8 cellular contexts compared by ENCODE assay signal in the genomic region with DNA sequence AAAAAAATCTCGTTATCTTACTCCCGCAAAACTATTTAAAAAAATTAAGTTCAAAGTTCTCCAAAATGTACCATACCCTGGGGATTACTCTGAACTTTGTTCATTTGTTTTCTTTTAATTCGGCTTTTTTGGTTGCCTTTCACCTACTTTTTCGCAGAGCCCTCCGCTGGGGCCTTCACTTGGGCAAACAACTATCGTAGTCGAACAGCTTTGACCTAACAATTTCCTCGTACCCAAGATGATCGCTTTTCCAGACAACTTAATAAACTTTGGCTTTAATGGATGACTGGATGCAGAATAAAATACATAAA. TPM values are rescaled to one million over a fixed set of nuclear protein-coding genes. Genes with fewer than 3 reads are reported as not detected.
DNase-seq lines count a peak whose midpoint lies in the region; ATAC-seq, FAIRE-seq and TF ChIP-seq lines count a peak whose summit lies in the region.

No MANE protein-coding gene starts in this region.

- no peaks in the 10 kb centered on the region for H3K9me3 ChIP-seq in kidney (ENCODE audit: control insufficient read depth in 1 of 2, low read length in 2 of 2)
- H3K9me3 ChIP-seq in testis: no peaks in the 10 kb centered on the region

- H3K4me3 ChIP-seq in kidney (ENCODE audit: low read length in 2 of 2) (peak overlapping the region; percentile 63 to 80), testis (peak overlapping the region; percentile 66 to 79)

- WGBS in testis, 2 donors: 2 to 16% methylated on average over 9 of the region's 9 CpGs

- H3K9ac ChIP-seq in kidney (ENCODE audit: low read length in 2 of 2): peak overlapping the region; percentile 68 to 86

- peak overlapping the region; percentile 100 for H3K27ac Mint-ChIP-seq in activated CD4-positive, alpha-beta T cell treated with anti-CD3 and anti-CD28 coated beads, Interleukin-2, amount 10 ng/mL, durations not matched to agents 7 days and 5 days
- peak overlapping the region; percentile 98 for H3K27ac Mint-ChIP-seq in activated T-helper 17 cell treated with anti-CD3 and anti-CD28 coated beads, Interleukin-2, amount 50 U/mL, for 72 hours

- DNase-seq in activated CD4-positive, alpha-beta T cell treated with anti-CD3 and anti-CD28 coated beads, Interleukin-2, amount 10 ng/mL, durations not matched to agents 7 days and 5 days: no peak
- no peak for DNase-seq in activated CD4-positive, alpha-beta T cell treated with anti-CD3 and anti-CD28 coated beads, Interleukin-2, amount 50 U/mL, for 4 hours
- DNase-seq in kidney (no peak), testis (no peak), DMS53 treated with DMSO at 0.1 percent for 48 hours (lab: John Stamatoyannopoulos, UW; ENCODE audit: unreplicated experiment) (no peak), NCI-H2029 (lab: John Stamatoyannopoulos, UW) (no peak)

- peaks cover 6% of the 10 kb centered on the region for H3K36me3 Mint-ChIP-seq in activated CD4-positive, alpha-beta T cell treated with anti-CD3 and anti-CD28 coated beads, Interleukin-2, amount 10 ng/mL, durations not matched to agents 7 days and 5 days (ENCODE audit: low read depth)
- H3K36me3 Mint-ChIP-seq in activated T-helper 17 cell treated with anti-CD3 and anti-CD28 coated beads, Interleukin-2, amount 50 U/mL, for 72 hours (ENCODE audit: low read depth): peaks cover 21% of the 10 kb centered on the region

- H3K27ac ChIP-seq in kidney (ENCODE audit: low read depth in 2 of 2, low read length in 2 of 2): peak overlapping the region; percentile 94 to 95
- H3K27ac ChIP-seq in testis: peak overlapping the region; percentile 87 to 88

- H3K4me1 ChIP-seq in kidney (ENCODE audit: control insufficient read depth in 1 of 2, insufficient read depth in 1 of 2, low read depth in 1 of 2, low read length in 2 of 2) (peaks cover 11 to 24% of the 10 kb centered on the region in 2 donors), testis (peaks cover 30% of the 10 kb centered on the region)

- no peak for ATAC-seq in activated T-helper 17 cell treated with anti-CD3 and anti-CD28 coated beads, Interleukin-2, amount 50 U/mL, for 72 hours (replicated peaks)
- no peak for ATAC-seq in GM21723 (IDR thresholded peaks at IDR 0.05; ENCODE audit: unreplicated experiment)

- no peak for TF ChIP-seq POLR2A in testis (IDR thresholded peaks at IDR 0.05)

- no peak for FAIRE-seq in kidney (lab: Jason Lieb, UNC)

- peaks cover 56% of the 10 kb centered on the region for H3K4me1 Mint-ChIP-seq in activated CD4-positive, alpha-beta T cell treated with anti-CD3 and anti-CD28 coated beads, Interleukin-2, amount 10 ng/mL, durations not matched to agents 7 days and 5 days
- H3K4me1 Mint-ChIP-seq in activated T-helper 17 cell treated with anti-CD3 and anti-CD28 coated beads, Interleukin-2, amount 50 U/mL, for 72 hours: peaks cover 24% of the 10 kb centered on the region

- CTCF ChIA-PET in activated CD4-positive, alpha-beta T cell treated with anti-CD3 and anti-CD28 coated beads, Interleukin-2, amount 10 ng/mL, durations not matched to agents 7 days and 5 days (lab: Charles Lee): interaction anchor here (0.6 to 9.8 kb wide), 8 partner anchors 16 to 1595 kb away, joined by 3 to 140 read pairs (median 4); a partner anchor contains a TSS

- H3K36me3 ChIP-seq in kidney (ENCODE audit: control insufficient read depth in 1 of 2, insufficient read depth in 2 of 2, low read length in 2 of 2) (no peaks in the 10 kb centered on the region), testis (ENCODE audit: low read depth, missing control alignments) (no peaks in the 10 kb centered on the region)

- no peaks in the 10 kb centered on the region for H3K27me3 ChIP-seq in testis

- H3K9me3 Mint-ChIP-seq in activated CD4-positive, alpha-beta T cell treated with anti-CD3 and anti-CD28 coated beads, Interleukin-2, amount 10 ng/mL, durations not matched to agents 7 days and 5 days: no peaks in the 10 kb centered on the region
- H3K9me3 Mint-ChIP-seq in activated T-helper 17 cell treated with anti-CD3 and anti-CD28 coated beads, Interleukin-2, amount 50 U/mL, for 72 hours: no peaks in the 10 kb centered on the region

- peak overlapping the region; percentile 98 for H3K4me3 Mint-ChIP-seq in activated CD4-positive, alpha-beta T cell treated with anti-CD3 and anti-CD28 coated beads, Interleukin-2, amount 10 ng/mL, durations not matched to agents 7 days and 5 days
- peak overlapping the region; percentile 83 for H3K4me3 Mint-ChIP-seq in activated T-helper 17 cell treated with anti-CD3 and anti-CD28 coated beads, Interleukin-2, amount 50 U/mL, for 72 hours

- POLR2A ChIA-PET in activated CD4-positive, alpha-beta T cell treated with anti-CD3 and anti-CD28 coated beads, Interleukin-2, amount 10 ng/mL, durations not matched to agents 7 days and 5 days (lab: Charles Lee): interaction anchor here (0.6 to 0.7 kb wide), 3 partner anchors 9 to 45 kb away, joined by 3 to 4 read pairs (median 3); no protein-coding TSS in a partner anchor

- intact Hi-C loops in kidney (cut with DNase I): no loop called here
- intact Hi-C loops in testis (cut with DNase I; ENCODE audit: low total_unique reads): no loop called here

- TF ChIP-seq CTCF in kidney (IDR thresholded peaks at IDR 0.05; ENCODE audit: borderline replicate concordance, extremely low read depth, insufficient read depth): no peak
- no peak for TF ChIP-seq CTCF in testis (IDR thresholded peaks at IDR 0.05)

- H3K27me3 Mint-ChIP-seq in activated CD4-positive, alpha-beta T cell treated with anti-CD3 and anti-CD28 coated beads, Interleukin-2, amount 10 ng/mL, durations not matched to agents 7 days and 5 days: no peaks in the 10 kb centered on the region
- H3K27me3 Mint-ChIP-seq in activated T-helper 17 cell treated with anti-CD3 and anti-CD28 coated beads, Interleukin-2, amount 50 U/mL, for 72 hours: no peaks in the 10 kb centered on the region

RNA-seq across cellular contexts. Expression of a gene that starts 2.7 kb away (rescaled TPM):
- 10 to 100 TPM; 22.9 to 26.2 TPM for total RNA-seq in activated CD4-positive, alpha-beta T cell treated with anti-CD3 and anti-CD28 coated beads, Interleukin-2, amount 10 ng/mL, durations not matched to agents 7 days and 5 days
- total RNA-seq in activated T-helper 17 cell treated with anti-CD3 and anti-CD28 coated beads, Interleukin-2, amount 50 U/mL, for 72 hours: 10 to 100 TPM; 15.9 to 19.0 TPM
- total RNA-seq in kidney (15.5 TPM), testis (10 to 100 TPM; 16.7 to 18.3 TPM)
- polyA plus RNA-seq in kidney (ENCODE audit: insufficient read depth, low read depth, low replicate concordance) (47.3 TPM), testis (ENCODE audit: insufficient read depth, low read depth, low replicate concordance) (12.1 TPM)

RNA-seq across cellular contexts. Expression of a gene that starts 5.4 kb away (rescaled TPM):
- total RNA-seq in activated CD4-positive, alpha-beta T cell treated with anti-CD3 and anti-CD28 coated beads, Interleukin-2, amount 10 ng/mL, durations not matched to agents 7 days and 5 days: 10 to 100 TPM; 59.3 to 69.8 TPM
- 100 to 1,000 TPM; 101 to 103 TPM for total RNA-seq in activated T-helper 17 cell treated with anti-CD3 and anti-CD28 coated beads, Interleukin-2, amount 50 U/mL, for 72 hours
- total RNA-seq in kidney: 62.8 TPM
- 48.9 TPM for polyA plus RNA-seq in kidney (ENCODE audit: insufficient read depth, low read depth, low replicate concordance)
- 10 to 100 TPM; 48.9 to 56.9 TPM for total RNA-seq in testis
- 59.6 TPM for polyA plus RNA-seq in testis (ENCODE audit: insufficient read depth, low read depth, low replicate concordance)

RNA-seq across cellular contexts. Expression of a gene that starts 25.0 kb away (rescaled TPM):
- total RNA-seq in activated CD4-positive, alpha-beta T cell treated with anti-CD3 and anti-CD28 coated beads, Interleukin-2, amount 10 ng/mL, durations not matched to agents 7 days and 5 days: 10 to 100 TPM; 30.8 to 35.9 TPM
- total RNA-seq in activated T-helper 17 cell treated with anti-CD3 and anti-CD28 coated beads, Interleukin-2, amount 50 U/mL, for 72 hours: 10 to 100 TPM; 31.9 to 32.8 TPM
- total RNA-seq in kidney (11.6 TPM), testis (10 to 100 TPM; 17.5 TPM)
- polyA plus RNA-seq in kidney (ENCODE audit: insufficient read depth, low read depth, low replicate concordance) (11.6 TPM), testis (ENCODE audit: insufficient read depth, low read depth, low replicate concordance) (21.1 TPM)

RNA-seq across cellular contexts. Expression of a gene that starts 26.6 kb away (rescaled TPM):
- total RNA-seq in activated CD4-positive, alpha-beta T cell treated with anti-CD3 and anti-CD28 coated beads, Interleukin-2, amount 10 ng/mL, durations not matched to agents 7 days and 5 days: 10 to 100 TPM; 77.4 to 97.4 TPM
- total RNA-seq in activated T-helper 17 cell treated with anti-CD3 and anti-CD28 coated beads, Interleukin-2, amount 50 U/mL, for 72 hours: 100 to 1,000 TPM; 121 to 127 TPM
- total RNA-seq in kidney: 56.3 TPM
- 11.4 TPM for polyA plus RNA-seq in kidney (ENCODE audit: insufficient read depth, low read depth, low replicate concordance)
- total RNA-seq in testis: 100 to 1,000 TPM; 128 to 151 TPM
- 101 TPM for polyA plus RNA-seq in testis (ENCODE audit: insufficient read depth, low read depth, low replicate concordance)

RNA-seq across cellular contexts. Expression of a gene that starts 45.4 kb away (rescaled TPM):
- total RNA-seq in activated CD4-positive, alpha-beta T cell treated with anti-CD3 and anti-CD28 coated beads, Interleukin-2, amount 10 ng/mL, durations not matched to agents 7 days and 5 days: 10 to 100 TPM in 1 of 2 experiments, 1 to 10 TPM in 1; 8.6 to 10.7 TPM
- 100 to 1,000 TPM in 1 of 2 donors, 10 to 100 TPM in 1; 98.5 to 122 TPM for total RNA-seq in activated T-helper 17 cell treated with anti-CD3 and anti-CD28 coated beads, Interleukin-2, amount 50 U/mL, for 72 hours
- total RNA-seq in kidney: 33.5 TPM
- 9.3 TPM for polyA plus RNA-seq in kidney (ENCODE audit: insufficient read depth, low read depth, low replicate concordance)
- 10 to 100 TPM; 18.6 to 23.1 TPM for total RNA-seq in testis
- polyA plus RNA-seq in testis (ENCODE audit: insufficient read depth, low read depth, low replicate concordance): 14.4 TPM
